Comparison of ENCODE assay signal across 1 cellular context in genomic region chr1:221076467-221076866, GRCh38.
TF ChIP-seq lines count a peak whose summit lies in the region.

No MANE protein-coding gene starts in this region.

TF ChIP-seq in K562, 482 proteins besides CTCF, POLR2A, EP300 and RAD21 (continued from another document):
- TF ChIP-seq CHD7 (IDR thresholded peaks at IDR 0.05; ENCODE audit: low read depth, low read length) (no peak), U2AF2 (optimal IDR thresholded peaks at IDR 0.05; ENCODE audit: low read depth, low read length) (no peak), NCOA6 (IDR thresholded peaks at IDR 0.05) (no peak)
TF ChIP-seq in K562: peak in this region for 0.
